ENCODE assay signal across 13 cellular contexts in the genomic region with DNA sequence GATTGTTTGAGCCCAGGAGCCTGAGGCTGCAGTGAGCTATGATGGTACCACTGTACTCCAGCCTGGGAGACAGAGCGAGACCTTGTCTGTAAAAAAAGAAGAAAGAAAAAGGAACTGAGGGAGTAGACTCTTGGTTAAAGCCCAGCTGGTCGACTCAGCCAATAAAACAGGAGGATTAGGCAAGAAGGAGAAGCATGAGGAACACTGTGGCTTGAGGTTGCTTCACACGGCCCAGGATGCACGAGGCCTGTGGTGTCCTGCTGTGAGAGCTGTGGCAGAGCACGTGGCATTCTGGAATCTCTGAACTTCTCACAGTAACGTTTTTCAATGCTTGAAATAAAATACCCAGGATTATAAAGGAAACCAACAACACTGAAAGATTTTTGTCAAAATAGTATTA.
A peak's percentile ranks its signal among the peaks of the same experiment; 100 is the strongest.
DNase-seq lines count a peak whose midpoint lies in the region; ATAC-seq and TF ChIP-seq lines count a peak whose summit lies in the region.
"Had no signal": no experiment of that assay in that cellular context is flagged by ENCODE, and none has a peak within 500 bp of the region (broad histone marks: within the 10 kb centered on the region; RNA-seq: fewer than 3 reads in every experiment).

No MANE protein-coding gene starts in this region.

- TF ChIP-seq CTCF in epithelial cell of esophagus (IDR thresholded peaks at IDR 0.05; ENCODE audit: insufficient read depth, low read depth, low read length, missing control alignments), result no peak

- ATAC-seq in sciatic nerve (peak; percentile 30), GM19395 (IDR thresholded peaks at IDR 0.05; ENCODE audit: unreplicated experiment) (no peak)
- ATAC-seq: activated CD8-positive, alpha-beta T cell treated with anti-CD3 and anti-CD28 coated beads for 36 hours had no signal

- peak; percentile 21 for DNase-seq in activated CD8-positive, alpha-beta memory T cell treated with anti-CD3 and anti-CD28 coated beads for 24 hours
- DNase-seq in activated CD8-positive, alpha-beta memory T cell treated with anti-CD3 and anti-CD28 coated beads, Interleukin-2, amount 50 U/mL, for 48 hours, result no peak
- DNase-seq in NOMO-1 treated with dmso at 0.1 percent for 144 hours (lab: John Stamatoyannopoulos, UW; ENCODE audit: unreplicated experiment) (peak; percentile 91), epithelial cell of esophagus (ENCODE audit: low read depth) (peak; percentile 13), sciatic nerve (ENCODE audit: low spot score) (no peak), COLO668 (lab: John Stamatoyannopoulos, UW; ENCODE audit: unreplicated experiment) (no peak), SJCRH30 (no peak)
- DNase-seq: 8988T; activated CD8-positive, alpha-beta T cell treated with anti-CD3 and anti-CD28 coated beads for 36 hours; effector CD8-positive, alpha-beta T cell; NCI-H510A had no signal

- no peaks in the 10 kb centered on the region for H3K4me1 ChIP-seq in SJCRH30

- H3K27ac ChIP-seq in SJCRH30, result no peak overlapping the region

- H3K4me3 ChIP-seq in epithelial cell of esophagus (ENCODE audit: low read length), result no peak overlapping the region
- H3K4me3 ChIP-seq in SJCRH30, result no peak overlapping the region
- H3K4me3 ChIP-seq: smooth muscle cell had no signal

- H3K36me3 ChIP-seq in SJCRH30, result no peaks in the 10 kb centered on the region

- intact Hi-C loops in sciatic nerve (cut with DNase I), result no loop called here

- H3K27me3 ChIP-seq in SJCRH30, result no peaks in the 10 kb centered on the region

- H3K9me3 ChIP-seq in SJCRH30 (replicated peaks), result no peaks in the 10 kb centered on the region

Comparison
In these comparisons a context has a peak if more than half of its experiments do, and no peak if none do; other contexts are left out.
1. DNase-seq: peak in activated CD8-positive, alpha-beta memory T cell treated with anti-CD3 and anti-CD28 coated beads for 24 hours (single experiment), NOMO-1 treated with dmso at 0.1 percent for 144 hours (single experiment) and epithelial cell of esophagus (single experiment); none in activated CD8-positive, alpha-beta memory T cell treated with anti-CD3 and anti-CD28 coated beads, Interleukin-2, amount 50 U/mL, for 48 hours (single experiment), sciatic nerve (single experiment), COLO668 (single experiment) and SJCRH30 (0 of 2).